In genomic region chr17:16880121-16880842, GRCh38 we compare ENCODE assay signal across 34 cellular contexts.
"Had no signal": no experiment of that assay in that cellular context is flagged by ENCODE, and none has a peak within 500 bp of the region (broad histone marks: within the 10 kb centered on the region; RNA-seq: fewer than 3 reads in every experiment).

No MANE protein-coding gene starts in this region.

- H3K4me1 Mint-ChIP-seq: activated CD4-positive, alpha-beta T cell treated with anti-CD3 and anti-CD28 coated beads for 36 hours; activated T-helper 17 cell treated with anti-CD3 and anti-CD28 coated beads, Interleukin-2, amount 50 U/mL, for 72 hours; nephron; stimulated activated naive B cell treated with anti-CD40 and anti-IgM and Interleukin-4, amounts not matched to agents 10 μg/mL and 1 μg/mL and 100 μg/mL, for 72 hours; T-cell had no signal

- H3K4me1 ChIP-seq: esophagus muscularis mucosa, foreskin keratinocyte, heart left ventricle, left lung, sigmoid colon, suprapubic skin had no signal

- H3K27me3 ChIP-seq: brain microvascular endothelial cell, esophagus muscularis mucosa, foreskin keratinocyte, left lung, neutrophil, ovary, sigmoid colon, suprapubic skin had no signal

- ATAC-seq: activated CD4-positive, alpha-beta T cell treated with anti-CD3 and anti-CD28 coated beads for 36 hours; activated T-cell treated with anti-CD3 and anti-CD28 coated beads, Interleukin-2, amount 50 U/mL, for 4 hours; activated T-helper 17 cell treated with anti-CD3 and anti-CD28 coated beads, Interleukin-2, amount 50 U/mL, for 72 hours; foreskin keratinocyte; left lung; mucosa of descending colon; stimulated activated naive B cell treated with anti-CD40 and anti-IgM and Interleukin-4, amounts not matched to agents 10 μg/mL and 1 μg/mL and 100 μg/mL, for 72 hours; T-cell had no signal

- DNase-seq: activated CD4-positive, alpha-beta T cell treated with anti-CD3 and anti-CD28 coated beads for 36 hours; activated CD4-positive, alpha-beta T cell treated with anti-CD3 and anti-CD28 coated beads, Interleukin-2, amount 50 U/mL, for 48 hours; activated CD4-positive, CD25-positive, alpha-beta regulatory T cell; activated CD8-positive, alpha-beta memory T cell treated with anti-CD3 and anti-CD28 coated beads, Interleukin-2, amount 50 U/mL, for 4 hours; activated gamma-delta T cell treated with Interleukin-2 at 50 U/mL for 16 hours; activated naive CD4-positive, alpha-beta T cell treated with anti-CD3 and anti-CD28 coated beads, Interleukin-2, amount 50 U/mL, for 16 hours; activated T-cell treated with anti-CD3 and anti-CD28 coated beads, Interleukin-2, amount 50 U/mL, for 4 hours; amniotic stem cell; brain microvascular endothelial cell; central memory CD4-positive, alpha-beta T cell; foreskin keratinocyte; heart left ventricle; hypothalamus; left lung; mesendoderm; ovary; sigmoid colon; small intestine; stimulated activated CD4-positive, alpha-beta T cell treated with anti-CD3 and anti-CD28 coated beads, Interleukin-1b, Interleukin-23, amount 100 ng/mL, for 48 hours; stimulated activated CD4-positive, alpha-beta T cell treated with anti-CD3 and anti-CD28 coated beads, Interleukin-4, amount 100 ng/mL, for 4 hours; stimulated activated CD8-positive, alpha-beta memory T cell treated with anti-CD3 and anti-CD28 coated beads, Interleukin-4, amount 100 ng/mL, for 48 hours; stimulated activated naive B cell treated with anti-CD40 and anti-IgM and Interleukin-4, amounts not matched to agents 10 μg/mL and 1 μg/mL and 100 μg/mL, for 72 hours; T-cell; tibial artery had no signal

- H3K36me3 Mint-ChIP-seq: stimulated activated naive B cell treated with anti-CD40 and anti-IgM and Interleukin-4, amounts not matched to agents 10 μg/mL and 1 μg/mL and 100 μg/mL, for 72 hours; T-cell had no signal

- H3K4me3 Mint-ChIP-seq: activated CD4-positive, alpha-beta T cell treated with anti-CD3 and anti-CD28 coated beads for 36 hours; activated T-cell treated with anti-CD3 and anti-CD28 coated beads, Interleukin-2, amount 50 U/mL, for 4 hours; activated T-helper 17 cell treated with anti-CD3 and anti-CD28 coated beads, Interleukin-2, amount 50 U/mL, for 72 hours; dendritic cell treated with granulocyte-macrophage colony-stimulating factor and Interleukin-4, amounts not matched to agents 40 ng/mL and 50 ng/mL, for 4 days; nephron; stimulated activated naive B cell treated with anti-CD40 and anti-IgM and Interleukin-4, amounts not matched to agents 10 μg/mL and 1 μg/mL and 100 μg/mL, for 72 hours; T-cell; T-helper 2 cell treated with Interferon-gamma antibody and Interleukin-4, amounts not matched to agents 5 μg/mL and 100 μg/mL, for 36 hours had no signal

- H3K36me3 ChIP-seq: brain microvascular endothelial cell, esophagus muscularis mucosa, heart left ventricle, left lung, neutrophil, ovary, sigmoid colon, suprapubic skin, tibial artery had no signal

- H3K27me3 Mint-ChIP-seq: activated CD4-positive, alpha-beta T cell treated with anti-CD3 and anti-CD28 coated beads for 36 hours; activated T-helper 17 cell treated with anti-CD3 and anti-CD28 coated beads, Interleukin-2, amount 50 U/mL, for 72 hours; dendritic cell treated with granulocyte-macrophage colony-stimulating factor and Interleukin-4, amounts not matched to agents 40 ng/mL and 50 ng/mL, for 4 days had no signal

- H3K27ac Mint-ChIP-seq: activated CD4-positive, alpha-beta T cell treated with anti-CD3 and anti-CD28 coated beads for 36 hours; activated T-helper 17 cell treated with anti-CD3 and anti-CD28 coated beads, Interleukin-2, amount 50 U/mL, for 72 hours; dendritic cell treated with granulocyte-macrophage colony-stimulating factor and Interleukin-4, amounts not matched to agents 40 ng/mL and 50 ng/mL, for 4 days; nephron; progenitor cell of endocrine pancreas; stimulated activated naive B cell treated with anti-CD40 and anti-IgM and Interleukin-4, amounts not matched to agents 10 μg/mL and 1 μg/mL and 100 μg/mL, for 72 hours; T-cell; T-helper 2 cell treated with Interferon-gamma antibody and Interleukin-4, amounts not matched to agents 5 μg/mL and 100 μg/mL, for 36 hours had no signal

- H3K27ac ChIP-seq: brain microvascular endothelial cell, esophagus muscularis mucosa, foreskin keratinocyte, heart left ventricle, left lung, neutrophil, ovary, sigmoid colon, suprapubic skin, tibial artery had no signal

- H3K4me3 ChIP-seq: esophagus muscularis mucosa, heart left ventricle, left lung, lung, mucosa of descending colon, ovary, sigmoid colon, suprapubic skin, tibial artery had no signal

- H3K9me3 ChIP-seq: left lung, neutrophil, ovary, sigmoid colon, suprapubic skin, tibial artery had no signal

- H3K9me3 Mint-ChIP-seq: T-helper 2 cell treated with Interferon-gamma antibody and Interleukin-4, amounts not matched to agents 5 μg/mL and 100 μg/mL, for 36 hours had no signal
